ENCODE assay signal across 17 cellular contexts in the genomic region with DNA sequence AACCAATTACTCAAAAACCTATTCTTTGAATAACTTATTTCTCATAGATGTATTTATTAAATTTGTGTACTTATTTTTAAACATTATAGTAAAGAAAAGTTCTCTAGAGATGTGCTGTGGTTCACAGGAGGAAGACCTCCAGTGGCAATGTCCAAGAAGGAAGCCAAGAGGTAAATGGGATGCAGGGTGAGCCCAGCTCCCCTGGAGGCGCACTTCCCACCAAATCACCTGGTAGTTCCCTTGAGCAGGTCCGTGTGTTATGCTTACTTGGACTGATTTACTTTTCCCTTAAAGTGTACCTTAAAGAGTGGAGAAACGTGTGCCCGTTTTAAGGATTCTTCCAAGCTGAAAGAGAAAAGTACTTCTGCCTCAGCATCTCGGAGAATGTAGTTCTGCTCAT. TPM values are rescaled to one million over a fixed set of nuclear protein-coding genes. Genes with fewer than 3 reads are reported as not detected.
DNase-seq lines count a peak whose midpoint lies in the region; ATAC-seq and TF ChIP-seq lines count a peak whose summit lies in the region.
"Had no signal": no experiment of that assay in that cellular context is flagged by ENCODE, and none has a peak within 500 bp of the region (broad histone marks: within the 10 kb centered on the region; RNA-seq: fewer than 3 reads in every experiment).

No MANE protein-coding gene starts in this region.

- H3K4me1 ChIP-seq in PC-3 (ENCODE audit: insufficient read depth, low read length) = no peaks in the 10 kb centered on the region
- H3K4me1 ChIP-seq in foreskin keratinocyte = no peaks in the 10 kb centered on the region
- H3K4me1 ChIP-seq in Peyer's patch = no peaks in the 10 kb centered on the region
- H3K4me1 ChIP-seq: HAP-1 had no signal

- no peak overlapping the region for H2AFZ ChIP-seq in PC-3 (ENCODE audit: low read length)

- H3K36me3 ChIP-seq in PC-3 (ENCODE audit: low read depth, low read length) = peaks cover 19% of the 10 kb centered on the region
- peaks cover 0 to 74% (median 0%) of the 10 kb centered on the region in 3 donors for H3K36me3 ChIP-seq in Peyer's patch

- H3K27me3 ChIP-seq in PC-3 (ENCODE audit: low read length) = no peaks in the 10 kb centered on the region
- H3K27me3 ChIP-seq in foreskin keratinocyte = no peaks in the 10 kb centered on the region
- no peaks in the 10 kb centered on the region for H3K27me3 ChIP-seq in Peyer's patch

- no peaks in the 10 kb centered on the region for H3K4me1 Mint-ChIP-seq in type B pancreatic cell (ENCODE audit: unreplicated experiment)

- peaks cover 25% of the 10 kb centered on the region for H3K36me3 Mint-ChIP-seq in type B pancreatic cell

- TF ChIP-seq CTCF in PC-3 (conservative IDR thresholded peaks at IDR 0.05; ENCODE audit: low read depth, low read length) = no peak
- no peak for TF ChIP-seq CTCF in foreskin keratinocyte (conservative IDR thresholded peaks at IDR 0.05)
- peak; percentile 17 for TF ChIP-seq CTCF in type B pancreatic cell (conservative IDR thresholded peaks at IDR 0.05)
- no peak for TF ChIP-seq CTCF in Peyer's patch (IDR thresholded peaks at IDR 0.05)

- no peaks in the 10 kb centered on the region for H3K9me3 Mint-ChIP-seq in type B pancreatic cell

- no TSS peak for BruUV-seq in PC-3 (replicated peaks; lab: Mats Ljungman, UMichigan)

- H3K27me3 Mint-ChIP-seq in type B pancreatic cell = no peaks in the 10 kb centered on the region

- DNase-seq in SIG-M5 treated with dmso at 0.1 percent for 504 hours (lab: John Stamatoyannopoulos, UW; ENCODE audit: unreplicated experiment) (peak; percentile 3), SIG-M5 (lab: John Stamatoyannopoulos, UW) (no peak), PC-3 (no peak), foreskin keratinocyte (no peak), type B pancreatic cell (ENCODE audit: extremely low spot score, unreplicated experiment) (no peak), Peyer's patch (no peak)
- DNase-seq in activated CD4-positive, alpha-beta T cell treated with anti-CD3 and anti-CD28 coated beads for 48 hours = no peak
- DNase-seq: C1 segment of cervical spinal cord, DMS153, EL, NCI-H1436, NCI-H2081, NCI-H524, SHP77 treated with DMSO at 0.1 percent for 48 hours had no signal

- H3K79me2 ChIP-seq in PC-3 (ENCODE audit: low read length) = no peaks in the 10 kb centered on the region

- intact Hi-C loops in PC-3 (cut with micrococcal nuclease) = no loop called here

- H3K9me3 ChIP-seq in PC-3 (ENCODE audit: low read length) = no peaks in the 10 kb centered on the region
- H3K9me3 ChIP-seq in Peyer's patch = no peaks in the 10 kb centered on the region
- H3K9me3 ChIP-seq: HAP-1 had no signal

- no peaks in the 10 kb centered on the region for H3F3A ChIP-seq in PC-3 (ENCODE audit: low read length, unreplicated experiment)

- H3K4me2 ChIP-seq in PC-3 (ENCODE audit: low read length) = no peak overlapping the region

- H4K20me1 ChIP-seq in PC-3 (ENCODE audit: low read length) = no peaks in the 10 kb centered on the region

- H3K9ac ChIP-seq in PC-3 (ENCODE audit: low read length) = no peak overlapping the region

- H3K27ac ChIP-seq in PC-3 (ENCODE audit: low read length) (no peak overlapping the region), foreskin keratinocyte (no peak overlapping the region), Peyer's patch (no peak overlapping the region)
- H3K27ac ChIP-seq: HL-60 had no signal

- H3K4me3 Mint-ChIP-seq in type B pancreatic cell = no peak overlapping the region

- no peak for TF ChIP-seq POLR2A in Peyer's patch (IDR thresholded peaks at IDR 0.05)

- H3K4me3 ChIP-seq in PC-3 (ENCODE audit: low read length) = no peak overlapping the region
- no peak overlapping the region for H3K4me3 ChIP-seq in Peyer's patch
- H3K4me3 ChIP-seq: HAP-1 had no signal

- CTCF ChIA-PET in PC-3 (lab: Charles Lee) = no interaction called here

- H3K9me2 ChIP-seq in PC-3 (replicated peaks; ENCODE audit: low read length) = no peaks in the 10 kb centered on the region

- peak; percentile 38; the same call in 1 of the 2 replicates for ATAC-seq in PC-3
- ATAC-seq in foreskin keratinocyte = peak; percentile 18
- no peak for ATAC-seq in HG02884 (IDR thresholded peaks at IDR 0.05; ENCODE audit: unreplicated experiment)

- no peak overlapping the region for H3K27ac Mint-ChIP-seq in type B pancreatic cell

- POLR2A ChIA-PET in PC-3 (lab: Charles Lee; ENCODE audit: unreplicated experiment) = no interaction called here

RNA-seq across cellular contexts. Expression of a gene that starts 55.3 kb away (rescaled TPM):
- total RNA-seq in PC-3 (2014; rRNA removed) = 8.1 and 15.3 TPM in 2 replicates
- 12.1 and 13.1 TPM in 2 replicates for total RNA-seq in foreskin keratinocyte
- 5.0 and 6.8 TPM in 2 replicates for polyA plus RNA-seq in foreskin keratinocyte
- total RNA-seq in type B pancreatic cell (ENCODE audit: low replicate concordance) = 17.1 and 21.1 TPM in 2 replicates
- total RNA-seq in Peyer's patch = 10 to 100 TPM; 14.9 to 28.3 (median 23.7) TPM
